11 cellular contexts compared by ENCODE assay signal in genomic region chr14:29741909-29742401, GRCh38.
DNase-seq lines count a peak whose midpoint lies in the region; ATAC-seq and TF ChIP-seq lines count a peak whose summit lies in the region.
"Had no signal": no experiment of that assay in that cellular context is flagged by ENCODE, and none has a peak within 500 bp of the region (broad histone marks: within the 10 kb centered on the region; RNA-seq: fewer than 3 reads in every experiment).

No MANE protein-coding gene starts in this region.

- ATAC-seq in HCT116 (no peak), sciatic nerve (peak; percentile 79), HG03565 (IDR thresholded peaks at IDR 0.05; ENCODE audit: unreplicated experiment) (no peak)
- ATAC-seq: left colon had no signal

- BruUV-seq in HCT116 (replicated peaks; lab: Mats Ljungman, UMichigan), result no TSS peak

- TF ChIP-seq POLR2A in HCT116 (IDR thresholded peaks at IDR 0.05; ENCODE audit: borderline replicate concordance, extremely low read depth, insufficient read depth, insufficient read length), result no peak

- intact Hi-C loops in HCT116 (cut with micrococcal nuclease) (no loop called here), sciatic nerve (cut with DNase I) (no loop called here)

- CTCF ChIA-PET in HCT116 (lab: Charles Lee), result no interaction called here

- H2AFZ ChIP-seq in HCT116 (ENCODE audit: low read depth, low read length, poor library complexity, severe bottlenecking), result no peak overlapping the region

- POLR2A ChIA-PET in HCT116 (lab: Charles Lee), result no interaction called here

- no peak overlapping the region for H3K27ac ChIP-seq in HCT116 (ENCODE audit: low read depth, low read length)

- no peaks in the 10 kb centered on the region; the same call in 1 of the 2 replicates for H4K20me1 ChIP-seq in HCT116 (ENCODE audit: insufficient read depth)

- no peaks in the 10 kb centered on the region for H3K36me3 ChIP-seq in HCT116 (ENCODE audit: control insufficient read depth in 1 of 2, insufficient read depth in 2 of 2, low read length in 2 of 2)

- H3K4me1 ChIP-seq in HCT116 (ENCODE audit: control insufficient read depth in 1 of 2, insufficient read depth in 2 of 2, low read length in 2 of 2), result no peaks in the 10 kb centered on the region

- H3K9me3 ChIP-seq in HCT116 (ENCODE audit: control insufficient read depth in 1 of 2, insufficient read depth in 1 of 2, low read depth in 1 of 2, low read length in 2 of 2), result peaks cover 7 to 26% of the 10 kb centered on the region in 2 experiments; a peak in 2 of 4 replicates

- TF ChIP-seq RAD21 in HCT116 (IDR thresholded peaks at IDR 0.05; ENCODE audit: low read depth), result no peak

- no peak overlapping the region for H3K4me3 ChIP-seq in HCT116 (replicated peaks in 1 of 2; ENCODE audit: low read depth in 1 of 2, low read length in 2 of 2)
- H3K4me3 ChIP-seq in foreskin fibroblast (ENCODE audit: low read depth in 1 of 2, low read length in 2 of 2), result no peak overlapping the region

- H3K4me2 ChIP-seq in HCT116 (ENCODE audit: low read length), result no peak overlapping the region

- H3K79me2 ChIP-seq in HCT116 (ENCODE audit: insufficient read depth, low read length), result no peaks in the 10 kb centered on the region

- H3K9ac ChIP-seq in HCT116 (ENCODE audit: low read length), result no peak overlapping the region

- RAD21 ChIA-PET in HCT116 (lab: Charles Lee; ENCODE audit: low non-redundant PET in 1 of 2, low total read pairs in 2 of 2, uncharacterized antibody in 2 of 2, unreplicated experiment in 2 of 2), result no interaction called here

- DNase-seq in HCT116 (ENCODE audit: low read depth, low spot score) (no peak), NCI-H748 treated with DMSO at 0.1 percent for 48 hours (lab: John Stamatoyannopoulos, UW) (peak; percentile 59), foreskin fibroblast (peak; percentile 47 to 77), sciatic nerve (ENCODE audit: low spot score) (no peak), SKM-1 treated with dmso at 0.1 percent for 144 hours (lab: John Stamatoyannopoulos, UW; ENCODE audit: unreplicated experiment) (no peak)
- no peak for DNase-seq in effector CD8-positive, alpha-beta T cell (lab: John Stamatoyannopoulos, UW)
- DNase-seq in activated effector memory CD4-positive, alpha-beta T cell treated with anti-CD3 and anti-CD28 coated beads, Interleukin-2, amount 50 U/mL, for 16 hours, result no peak
- DNase-seq: effector memory CD4-positive, alpha-beta T cell; left colon; small intestine had no signal

- TF ChIP-seq CTCF in HCT116 (IDR thresholded peaks at IDR 0.05 in 2 of 3, conservative IDR thresholded peaks at IDR 0.05 in 1 of 3; ENCODE audit: borderline replicate concordance in 1 of 3, insufficient read depth in 1 of 3, low read depth in 2 of 3, low read length in 2 of 3) (no peak), foreskin fibroblast (IDR thresholded peaks at IDR 0.05; ENCODE audit: low read depth, low read length) (no peak)

- H3K9me2 ChIP-seq in HCT116 (ENCODE audit: insufficient read depth), result no peaks in the 10 kb centered on the region

- no peaks in the 10 kb centered on the region for H3K27me3 ChIP-seq in HCT116 (ENCODE audit: insufficient read depth, low read length)

TF ChIP-seq in HCT116, 20 proteins besides CTCF, POLR2A, EP300 and RAD21:
- TF ChIP-seq TCF7L2 (IDR thresholded peaks at IDR 0.05; ENCODE audit: borderline replicate concordance, extremely low read depth, insufficient read depth, insufficient read length) (peak; percentile 19), ELF1 (IDR thresholded peaks at IDR 0.05; ENCODE audit: borderline replicate concordance, low read depth) (no peak)

Comparison
In these comparisons a context has a peak if more than half of its experiments do, and no peak if none do; other contexts are left out.
1. DNase-seq: peak in NCI-H748 treated with DMSO at 0.1 percent for 48 hours (single experiment) and foreskin fibroblast (2 of 2); none in HCT116 (single experiment), sciatic nerve (single experiment), effector CD8-positive, alpha-beta T cell (single experiment), activated effector memory CD4-positive, alpha-beta T cell treated with anti-CD3 and anti-CD28 coated beads, Interleukin-2, amount 50 U/mL, for 16 hours (single experiment) and SKM-1 treated with dmso at 0.1 percent for 144 hours (single experiment).